ENCODE assay signal across 29 cellular contexts in the genomic region with DNA sequence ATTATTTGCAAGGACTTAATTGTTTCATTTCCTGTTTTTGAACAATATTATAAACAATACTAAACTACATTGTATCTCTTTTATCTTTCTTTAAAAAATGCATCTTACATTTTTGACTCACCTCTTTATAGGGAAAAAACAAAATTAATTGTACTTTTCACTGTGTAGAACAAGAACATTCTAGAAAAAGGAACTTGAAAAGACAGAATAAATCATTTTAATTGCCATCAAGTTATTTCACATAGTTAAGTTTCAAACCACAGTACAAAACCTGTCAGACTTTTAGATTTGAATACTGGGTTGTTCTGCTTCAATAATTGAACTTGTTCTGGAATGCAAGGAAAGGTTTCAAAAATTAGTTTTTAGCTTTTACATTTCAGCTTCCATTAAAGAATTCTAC.
"Had no signal": no experiment of that assay in that cellular context is flagged by ENCODE, and none has a peak within 500 bp of the region (broad histone marks: within the 10 kb centered on the region; RNA-seq: fewer than 3 reads in every experiment).

No MANE protein-coding gene starts in this region.

- H3K4me3 ChIP-seq: cardiac muscle cell, SJSA1 had no signal

- DNase-seq: activated CD4-positive, alpha-beta T cell treated with anti-CD3 and anti-CD28 coated beads, Interleukin-2, amount 10 ng/mL, durations not matched to agents 24 days and 14 days; activated CD4-positive, alpha-beta T cell treated with anti-CD3 and anti-CD28 coated beads, Interleukin-2, amount 50 U/mL, for 4 hours; activated CD8-positive, alpha-beta T cell treated with anti-CD3 and anti-CD28 coated beads for 36 hours; activated effector memory CD4-positive, alpha-beta T cell treated with anti-CD3 and anti-CD28 coated beads, Interleukin-2, amount 50 U/mL, for 16 hours; activated naive CD4-positive, alpha-beta T cell; activated naive CD4-positive, alpha-beta T cell treated with anti-CD3 and anti-CD28 coated beads, Interleukin-2, amount 50 U/mL, for 16 hours; activated naive CD8-positive, alpha-beta T cell treated with anti-CD3 and anti-CD28 coated beads for 36 hours; activated T-cell treated with anti-CD3 and anti-CD28 coated beads, Interleukin-2, amount 50 U/mL, for 1 hour; activated T-cell treated with anti-CD3 and anti-CD28 coated beads, Interleukin-2, amount 50 U/mL, for 72 hours; amniotic stem cell; aorta; KG1; NCI-H1048; NCI-H1105 treated with DMSO at 0.1 percent for 48 hours; NCI-H1436; NCI-H1694; NCI-H1930; NCI-H2081 treated with DMSO at 0.1 percent for 48 hours; NCI-H345; NCI-H524 treated with DMSO at 0.1 percent for 48 hours; SHP77; SW 1271; T-helper 1 cell; T1000 had no signal

- H3K27me3 ChIP-seq: cardiac muscle cell, SJSA1 had no signal

- H3K36me3 ChIP-seq: cardiac muscle cell, SJSA1 had no signal

- H3K9me3 ChIP-seq: SJSA1 had no signal

- H3K27ac ChIP-seq: cardiac muscle cell, SJSA1 had no signal

- ATAC-seq: activated CD8-positive, alpha-beta T cell treated with anti-CD3 and anti-CD28 coated beads for 36 hours; activated T-cell treated with anti-CD3 and anti-CD28 coated beads, Interleukin-2, amount 50 U/mL, for 72 hours; activated T-helper 17 cell treated with anti-CD3 and anti-CD28 coated beads, Interleukin-2, amount 50 U/mL, for 72 hours; Panc1; SK-N-SH treated with all-trans-retinoic acid at 6 μM for 48 hours had no signal
